1 cellular context compared by ENCODE assay signal in genomic region chr1:53698381-53698980, GRCh38.
TF ChIP-seq lines count a peak whose summit lies in the region.

No MANE protein-coding gene starts in this region.

TF ChIP-seq in H1, 55 proteins besides CTCF, POLR2A, EP300 and RAD21:
- no peak for TF ChIP-seq TBP (IDR thresholded peaks at IDR 0.05; ENCODE audit: low read depth, low read length)
- TF ChIP-seq BACH1 (IDR thresholded peaks at IDR 0.05; ENCODE audit: low read length): no peak
- no peak for TF ChIP-seq RBBP5 (IDR thresholded peaks at IDR 0.05; ENCODE audit: borderline replicate concordance, low read depth, low read length)
- TF ChIP-seq ASH2L (IDR thresholded peaks at IDR 0.05; ENCODE audit: low read length): no peak
- TF ChIP-seq CHD7 (IDR thresholded peaks at IDR 0.05; ENCODE audit: insufficient replicate concordance, low read length): no peak
- TF ChIP-seq HDAC6 (IDR thresholded peaks at IDR 0.05; ENCODE audit: low read depth, low read length): no peak
- no peak for TF ChIP-seq ATF2 (IDR thresholded peaks at IDR 0.05; ENCODE audit: low read length)
- no peak for TF ChIP-seq SP2 (IDR thresholded peaks at IDR 0.05; ENCODE audit: low read length)
- TF ChIP-seq MAFK (IDR thresholded peaks at IDR 0.05; ENCODE audit: low read depth, low read length): no peak
- TF ChIP-seq CHD1 (IDR thresholded peaks at IDR 0.05; ENCODE audit: low read depth, low read length): no peak
- TF ChIP-seq POU5F1 (IDR thresholded peaks at IDR 0.05; ENCODE audit: low read depth, low read length): no peak
- TF ChIP-seq POLR2AphosphoS5 (IDR thresholded peaks at IDR 0.05; ENCODE audit: low read depth, low read length): no peak
- TF ChIP-seq GTF2F1 (IDR thresholded peaks at IDR 0.05; ENCODE audit: borderline replicate concordance, low read depth, low read length): no peak
